ENCODE assay signal across 9 cellular contexts in genomic region chr10:71216751-71217265, GRCh38. TPM values are rescaled to one million over a fixed set of nuclear protein-coding genes. Genes with fewer than 3 reads are reported as not detected.
DNase-seq lines count a peak whose midpoint lies in the region; ATAC-seq and TF ChIP-seq lines count a peak whose summit lies in the region.
"Had no signal": no experiment of that assay in that cellular context is flagged by ENCODE, and none has a peak within 500 bp of the region (broad histone marks: within the 10 kb centered on the region; RNA-seq: fewer than 3 reads in every experiment).

No MANE protein-coding gene starts in this region.

- DNase-seq in GM03348 (ENCODE audit: low spot score) (peak; percentile 56), RWPE2 (ENCODE audit: low spot score) (no peak), fibroblast of peridontal ligament (ENCODE audit: extremely low read depth) (peak; percentile 50), progenitor cell of endocrine pancreas (ENCODE audit: low spot score, unreplicated experiment) (no peak), GM19240 (ENCODE audit: insufficient read length, low spot score) (no peak), NCI-H1092 (lab: John Stamatoyannopoulos, UW) (no peak)
- DNase-seq: small intestine had no signal

- H3K36me3 Mint-ChIP-seq in progenitor cell of endocrine pancreas (ENCODE audit: insufficient read depth): no peaks in the 10 kb centered on the region

- peaks cover 34% of the 10 kb centered on the region for H3K27me3 Mint-ChIP-seq in progenitor cell of endocrine pancreas

- peaks cover 13% of the 10 kb centered on the region for H3K4me1 ChIP-seq in RWPE2 (ENCODE audit: insufficient read depth, poor library complexity, severe bottlenecking)

- H3K9me3 ChIP-seq in RWPE2 (ENCODE audit: severe bottlenecking): no peaks in the 10 kb centered on the region

- no peaks in the 10 kb centered on the region for H3K27me3 ChIP-seq in RWPE2 (ENCODE audit: insufficient read depth, poor library complexity, severe bottlenecking)

- no peaks in the 10 kb centered on the region for H3K9me3 Mint-ChIP-seq in progenitor cell of endocrine pancreas (ENCODE audit: low read depth)

- ATAC-seq in RWPE2 (ENCODE audit: low read depth) (no peak), GM18520 (IDR thresholded peaks at IDR 0.05; ENCODE audit: unreplicated experiment) (no peak), HG02852 (IDR thresholded peaks at IDR 0.05; ENCODE audit: unreplicated experiment) (no peak)

- peak overlapping the region; percentile 44 for H3K4me3 Mint-ChIP-seq in progenitor cell of endocrine pancreas (ENCODE audit: low read depth)

- H3K4me1 Mint-ChIP-seq in progenitor cell of endocrine pancreas (ENCODE audit: low read depth): peaks cover 23% of the 10 kb centered on the region

- H3K36me3 ChIP-seq in RWPE2 (ENCODE audit: low read depth): no peaks in the 10 kb centered on the region

- TF ChIP-seq CTCF in RWPE2 (IDR thresholded peaks at IDR 0.05; ENCODE audit: poor library complexity, severe bottlenecking): no peak
- no peak for TF ChIP-seq CTCF in progenitor cell of endocrine pancreas (IDR thresholded peaks at IDR 0.05; ENCODE audit: unreplicated experiment)

- H3K27ac Mint-ChIP-seq in progenitor cell of endocrine pancreas: no peak overlapping the region

- H3K27ac ChIP-seq in RWPE2 (ENCODE audit: poor library complexity, severe bottlenecking): peak overlapping the region; percentile 0

- peak overlapping the region; percentile 32 for H3K4me3 ChIP-seq in RWPE2 (ENCODE audit: severe bottlenecking)

RNA-seq across cellular contexts. Expression of gene UNC5B, which starts 4.4 kb away (rescaled TPM):
- 3.7 and 6.0 TPM in 2 replicates for total RNA-seq in progenitor cell of endocrine pancreas

Comparison
In these comparisons a context has a peak if more than half of its experiments do, and no peak if none do; other contexts are left out.
1. DNase-seq: peak in GM03348 (single experiment) and fibroblast of peridontal ligament (single experiment); none in RWPE2 (single experiment), progenitor cell of endocrine pancreas (single experiment), GM19240 (single experiment) and NCI-H1092 (single experiment).